In the genomic region with DNA sequence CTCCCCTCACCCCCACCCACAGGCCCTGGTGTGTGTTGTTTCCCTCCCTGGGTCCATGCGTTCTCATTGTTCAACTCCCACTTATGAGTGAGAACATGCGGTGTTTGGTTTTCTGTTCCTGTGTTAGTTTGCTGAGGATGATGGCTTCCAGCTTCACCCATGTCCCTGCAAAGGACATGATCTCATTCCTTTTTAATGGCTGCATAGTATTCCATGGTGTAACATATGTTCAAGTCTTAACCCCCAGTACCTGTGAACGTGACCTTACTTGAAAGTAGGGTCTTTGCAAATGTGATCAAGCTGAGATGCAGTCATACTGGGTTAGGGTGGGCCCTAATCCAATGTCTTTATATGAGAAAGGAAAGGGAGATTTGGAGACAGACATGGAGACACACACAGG, we compare ENCODE assay signal across 12 cellular contexts. TPM values are rescaled to one million over a fixed set of nuclear protein-coding genes. Genes with fewer than 3 reads are reported as not detected.
"Had no signal": no experiment of that assay in that cellular context is flagged by ENCODE, and none has a peak within 500 bp of the region (broad histone marks: within the 10 kb centered on the region; RNA-seq: fewer than 3 reads in every experiment).

No MANE protein-coding gene starts in this region.

RNA-seq across cellular contexts. Expression of a gene that starts 3.0 kb away (rescaled TPM):
- total RNA-seq: kidney epithelial cell, left lobe of liver, left ventricle myocardium superior, liver, lower leg skin, lung microvascular endothelial cell, mammary epithelial cell, mesenteric fat pad, mononuclear cell, myocyte had no signal
- polyA plus RNA-seq: immature natural killer cell, keratinocyte, liver, mammary epithelial cell had no signal
